ENCODE assay signal across 1 cellular context in genomic region chr3:150875548-150875947, GRCh38.
TF ChIP-seq lines count a peak whose summit lies in the region.

No MANE protein-coding gene starts in this region.

TF ChIP-seq in GM23338, 12 proteins besides CTCF, POLR2A, EP300 and RAD21:
- TF ChIP-seq EZH2 (IDR thresholded peaks at IDR 0.05; ENCODE audit: low read depth, unreplicated experiment) (no peak), REST (IDR thresholded peaks at IDR 0.05; ENCODE audit: unreplicated experiment) (no peak)
